8 cellular contexts compared by ENCODE assay signal in the genomic region with DNA sequence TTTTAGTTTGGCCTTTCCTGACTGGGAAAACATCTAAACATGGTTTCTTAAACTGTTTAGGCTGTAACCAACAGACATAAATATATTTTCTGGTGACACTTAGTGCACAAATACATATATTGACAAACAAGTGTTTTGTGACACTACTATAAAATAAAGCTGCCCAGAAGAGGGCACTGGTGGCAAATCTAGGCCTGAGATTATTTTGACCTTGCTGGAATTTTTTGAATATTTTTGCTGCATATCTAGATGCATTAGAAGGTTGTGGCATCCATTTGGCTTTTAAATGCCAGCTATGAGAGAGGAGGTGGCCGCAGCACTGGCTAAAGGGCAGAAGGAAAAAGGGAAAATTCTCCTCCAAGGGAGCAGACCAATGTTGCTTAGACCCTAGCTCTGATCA.
DNase-seq lines count a peak whose midpoint lies in the region; ATAC-seq, FAIRE-seq and TF ChIP-seq lines count a peak whose summit lies in the region.
"Not testable (repeated sequence)": the region's sequence is repeated elsewhere in the genome, so short reads cannot be mapped to it uniquely, and the experiment has no call there.

No MANE protein-coding gene starts in this region.

- CTCF ChIA-PET in IMR-90 (lab: Yijun Ruan, JAX) = interaction anchor here (0.8 kb wide), 1 partner anchor 12 kb away, joined by 3 read pairs; no protein-coding TSS in a partner anchor
- CTCF ChIA-PET in activated CD8-positive, alpha-beta memory T cell treated with anti-CD3 and anti-CD28 coated beads, Interleukin-2, amount 10 ng/mL, durations not matched to agents 7 days and 5 days (lab: Charles Lee) = interaction anchor here (0.7 to 2.1 kb wide), 7 partner anchors 127 to 220 kb away, joined by 3 to 14 read pairs (median 6); no protein-coding TSS in a partner anchor
- CTCF ChIA-PET in HepG2 (lab: Yijun Ruan, JAX; ENCODE audit: low intra/inter-chr PET ratio, low total read pairs) = not testable (repeated sequence)

- H3K27me3 ChIP-seq in IMR-90 (ENCODE audit: control insufficient read depth, insufficient read depth, low read length); HepG2 (ENCODE audit: control insufficient read depth in 1 of 2, insufficient read depth in 2 of 2, low read length in 2 of 2): not testable (repeated sequence)

- H3K27me3 Mint-ChIP-seq in activated CD8-positive, alpha-beta memory T cell treated with anti-CD3 and anti-CD28 coated beads, Interleukin-2, amount 10 ng/mL, durations not matched to agents 7 days and 5 days; endothelial cell (ENCODE audit: unreplicated experiment); type B pancreatic cell: not testable (repeated sequence)

- H3K27ac ChIP-seq in IMR-90 (ENCODE audit: insufficient read depth, low read length); HepG2 (ENCODE audit: extremely low read length, insufficient read depth, low read length): not testable (repeated sequence)

- H4K8ac ChIP-seq in IMR-90 (ENCODE audit: low read depth in 2 of 2, low read length in 2 of 2) = not testable (repeated sequence)

- in situ Hi-C loops in IMR-90 (cut with MboI; ENCODE audit: low sequenced_read_pairs) (loop anchor here (25.0 kb wide), 1 partner anchor 131 kb away; no protein-coding TSS in a partner anchor), HepG2 (cut with HindIII; ENCODE audit: extremely low pct_ligation_motif_present, low pct_unique_long_range_greater_than_20kb) (loop anchor here (25.0 kb wide), 1 partner anchor 131 kb away; no protein-coding TSS in a partner anchor)

- H3K27ac Mint-ChIP-seq in activated CD8-positive, alpha-beta memory T cell treated with anti-CD3 and anti-CD28 coated beads, Interleukin-2, amount 10 ng/mL, durations not matched to agents 7 days and 5 days = peak overlapping the region; percentile 52
- peak overlapping the region; percentile 5 for H3K27ac Mint-ChIP-seq in endothelial cell (ENCODE audit: unreplicated experiment)
- not testable (repeated sequence) for H3K27ac Mint-ChIP-seq in type B pancreatic cell

- intact Hi-C loops in IMR-90 (cut with micrococcal nuclease) = not testable (repeated sequence)
- intact Hi-C loops in HepG2 (cut with micrococcal nuclease; ENCODE audit: unreplicated experiment) = loop anchor here (2.0 kb wide), 1 partner anchor 137 kb away; no protein-coding TSS in a partner anchor

- not testable (repeated sequence) for H3K9me3 Mint-ChIP-seq in activated CD8-positive, alpha-beta memory T cell treated with anti-CD3 and anti-CD28 coated beads, Interleukin-2, amount 10 ng/mL, durations not matched to agents 7 days and 5 days (ENCODE audit: low read depth); endothelial cell (ENCODE audit: unreplicated experiment); type B pancreatic cell

- TF ChIP-seq POLR2A in IMR-90 (IDR thresholded peaks at IDR 0.05; ENCODE audit: low read depth, low read length); HepG2 (IDR thresholded peaks at IDR 0.05; ENCODE audit: insufficient read depth in 1 of 2, low read depth in 2 of 2, low read length in 2 of 2): not testable (repeated sequence)

- H3K18ac ChIP-seq in IMR-90 (ENCODE audit: low read depth, low read length) = not testable (repeated sequence)

- not testable (repeated sequence) for H3K79me2 ChIP-seq in HepG2 (ENCODE audit: insufficient read depth, low read length)

- TF ChIP-seq RAD21 in IMR-90 (IDR thresholded peaks at IDR 0.05; ENCODE audit: low read length); HepG2 (CRISPR knock-in tag; IDR thresholded peaks at IDR 0.05): not testable (repeated sequence)

- not testable (repeated sequence) for H2BK15ac ChIP-seq in IMR-90 (ENCODE audit: low read depth, low read length)

- not testable (repeated sequence) for H2BK120ac ChIP-seq in IMR-90 (ENCODE audit: low read depth, low read length)

- not testable (repeated sequence) for DNase-seq in AG09319 (ENCODE audit: extremely low read depth, low read depth); IMR-90; activated CD8-positive, alpha-beta memory T cell treated with anti-CD3 and anti-CD28 coated beads, Interleukin-2, amount 10 ng/mL, durations not matched to agents 7 days and 5 days; endothelial cell (ENCODE audit: low spot score); HepG2 (ENCODE audit: low spot score); type B pancreatic cell (ENCODE audit: extremely low spot score, unreplicated experiment)
- DNase-seq in EH (ENCODE audit: low read depth) (peak; percentile 12), OCI-M1 (lab: John Stamatoyannopoulos, UW) (peak; percentile 52)

- ATAC-seq in IMR-90 (ENCODE audit: low read depth) (0 out of 2 replicates have a peak, but pooled peaks have one; percentile 36), HepG2 (peak; percentile 15; the same call in 2 of the 3 replicates)
- not testable (repeated sequence) for ATAC-seq in activated CD8-positive, alpha-beta memory T cell treated with anti-CD3 and anti-CD28 coated beads, Interleukin-2, amount 10 ng/mL, durations not matched to agents 7 days and 5 days

- not testable (repeated sequence) for H3K4me3 ChIP-seq in IMR-90 (ENCODE audit: insufficient read depth, low read depth, low read length); HepG2 (replicated peaks in 1 of 3; ENCODE audit: insufficient read depth in 1 of 3, low read depth in 2 of 3, low read length in 3 of 3)

- POLR2A ChIA-PET in IMR-90 (lab: Charles Lee; ENCODE audit: unreplicated experiment) = not testable (repeated sequence)
- POLR2A ChIA-PET in HepG2 (lab: Yijun Ruan, JAX) = interaction anchor here (2.0 kb wide), 1 partner anchor 19 kb away, joined by 7 read pairs; no protein-coding TSS in a partner anchor

- not testable (repeated sequence) for H3K9me3 ChIP-seq in IMR-90 (ENCODE audit: control insufficient read depth, insufficient read depth, low read length); HepG2 (ENCODE audit: low read length)

- H3K56ac ChIP-seq in IMR-90 (ENCODE audit: extremely low read depth, insufficient read depth, low read length) = not testable (repeated sequence)

- peak; percentile 2; the same call in 1 of the 2 replicates for TF ChIP-seq CTCF in AG09319 (IDR thresholded peaks at IDR 0.05; ENCODE audit: low read depth, low read length)
- TF ChIP-seq CTCF in IMR-90 (conservative IDR thresholded peaks at IDR 0.05; ENCODE audit: low read depth, low read length); endothelial cell (IDR thresholded peaks at IDR 0.05; ENCODE audit: unreplicated experiment); HepG2 (CRISPR knock-in tag; IDR thresholded peaks at IDR 0.05): not testable (repeated sequence)
- peak; percentile 21 for TF ChIP-seq CTCF in type B pancreatic cell (conservative IDR thresholded peaks at IDR 0.05)

- not testable (repeated sequence) for BruUV-seq in IMR-90 (replicated peaks; lab: Mats Ljungman, UMichigan); HepG2 (replicated peaks; lab: Mats Ljungman, UMichigan)

- TF ChIP-seq EP300 in HepG2 (IDR thresholded peaks at IDR 0.05; ENCODE audit: low read depth in 2 of 2, low read length in 2 of 2); HepG2 (CRISPR knock-in tag; IDR thresholded peaks at IDR 0.05; ENCODE audit: borderline replicate concordance): not testable (repeated sequence)

- dilution Hi-C loops in IMR-90 (cut with HindIII; ENCODE audit: low sequenced_read_pairs, unreplicated experiment) = not testable (repeated sequence)

- not testable (repeated sequence) for H3K4me3 Mint-ChIP-seq in activated CD8-positive, alpha-beta memory T cell treated with anti-CD3 and anti-CD28 coated beads, Interleukin-2, amount 10 ng/mL, durations not matched to agents 7 days and 5 days; endothelial cell (ENCODE audit: unreplicated experiment); type B pancreatic cell

- not testable (repeated sequence) for H3K4me1 ChIP-seq in IMR-90 (ENCODE audit: control insufficient read depth, insufficient read depth, low read length)
- peaks cover 14% of the 10 kb centered on the region for H3K4me1 ChIP-seq in HepG2 (ENCODE audit: insufficient read depth, low read length)

- H4K91ac ChIP-seq in IMR-90 (ENCODE audit: insufficient read depth, low read depth, low read length) = not testable (repeated sequence)

- not testable (repeated sequence) for H3K4ac ChIP-seq in IMR-90 (ENCODE audit: low read depth, low read length)

- not testable (repeated sequence) for H4K5ac ChIP-seq in IMR-90 (ENCODE audit: low read depth, low read length)

- H3K36me3 Mint-ChIP-seq in activated CD8-positive, alpha-beta memory T cell treated with anti-CD3 and anti-CD28 coated beads, Interleukin-2, amount 10 ng/mL, durations not matched to agents 7 days and 5 days = peaks cover 12% of the 10 kb centered on the region
- not testable (repeated sequence) for H3K36me3 Mint-ChIP-seq in endothelial cell (ENCODE audit: low read depth, unreplicated experiment)
- peaks cover 11% of the 10 kb centered on the region for H3K36me3 Mint-ChIP-seq in type B pancreatic cell

- H3K4me2 ChIP-seq in IMR-90 (ENCODE audit: low read depth, low read length); HepG2 (ENCODE audit: low read depth, low read length): not testable (repeated sequence)

- H2AK5ac ChIP-seq in IMR-90 (ENCODE audit: low read depth, low read length) = not testable (repeated sequence)

- FAIRE-seq in HepG2 (lab: Jason Lieb, UNC) = peak; percentile 46

- H2AK9ac ChIP-seq in IMR-90 (replicated peaks; ENCODE audit: low read depth, low read length, poor library complexity) = not testable (repeated sequence)

- H3K9me1 ChIP-seq in IMR-90 (ENCODE audit: insufficient read depth, low read length) = not testable (repeated sequence)

- WGBS in IMR-90 (ENCODE audit: extremely low coverage in 2 of 2, insufficient read length in 1 of 2), 2 experiments = no CpG with 5 or more reads among the region's 1 CpG
- 100% methylated on average over 1 of the region's 1 CpG for WGBS in HepG2 (ENCODE audit: low lambda C conversion rate)

- H2AFZ ChIP-seq in IMR-90 (replicated peaks; ENCODE audit: low read length, poor library complexity); HepG2 (ENCODE audit: low read length): not testable (repeated sequence)

- H3K23ac ChIP-seq in IMR-90 (ENCODE audit: low read depth, low read length) = not testable (repeated sequence)

- not testable (repeated sequence) for H3K14ac ChIP-seq in IMR-90 (replicated peaks; ENCODE audit: low read depth, low read length)

- not testable (repeated sequence) for H3K79me1 ChIP-seq in IMR-90 (ENCODE audit: low read depth in 1 of 2, low read length in 2 of 2)

- not testable (repeated sequence) for H3K36me3 ChIP-seq in IMR-90 (ENCODE audit: control insufficient read depth, insufficient read depth, low read length); HepG2 (replicated peaks in 1 of 2; ENCODE audit: control insufficient read depth in 1 of 2, insufficient read depth in 2 of 2, low read length in 2 of 2)

- H3K4me1 Mint-ChIP-seq in activated CD8-positive, alpha-beta memory T cell treated with anti-CD3 and anti-CD28 coated beads, Interleukin-2, amount 10 ng/mL, durations not matched to agents 7 days and 5 days = peaks cover 32% of the 10 kb centered on the region
- peaks cover 10% of the 10 kb centered on the region for H3K4me1 Mint-ChIP-seq in endothelial cell (ENCODE audit: unreplicated experiment)
- H3K4me1 Mint-ChIP-seq in type B pancreatic cell (ENCODE audit: unreplicated experiment) = not testable (repeated sequence)

- not testable (repeated sequence) for H2BK5ac ChIP-seq in IMR-90 (ENCODE audit: low read depth, low read length, poor library complexity, severe bottlenecking)

- H2BK20ac ChIP-seq in IMR-90 (ENCODE audit: low read depth, low read length) = not testable (repeated sequence)

- not testable (repeated sequence) for H3K9ac ChIP-seq in IMR-90 (ENCODE audit: low read depth, low read length); HepG2 (ENCODE audit: insufficient read depth, low read depth, low read length)

- not testable (repeated sequence) for H4K20me1 ChIP-seq in IMR-90 (ENCODE audit: insufficient read depth, low read length); HepG2 (ENCODE audit: insufficient read depth, low read length)
